In genomic region chr12:50763637-50764115, GRCh38 we compare ENCODE assay signal across 8 cellular contexts. TPM values are rescaled to one million over a fixed set of nuclear protein-coding genes. Genes with fewer than 3 reads are reported as not detected.
DNase-seq lines count a peak whose midpoint lies in the region; ATAC-seq and TF ChIP-seq lines count a peak whose summit lies in the region.

Gene ATF1, plus strand, starts transcription at chr12:50764101. Its CDS starts 16,045 bp downstream, at chr12:50780146.

- H3K36me3 Mint-ChIP-seq in type B pancreatic cell: peaks cover 10% of the 10 kb centered on the region

- peaks cover 4% of the 10 kb centered on the region for H3K9me3 Mint-ChIP-seq in type B pancreatic cell

- DNase-seq in GM12864 (ENCODE audit: low read depth): peak; percentile 76
- peak; percentile 77 for DNase-seq in NCI-H1105 treated with DMSO at 0.1 percent for 48 hours (lab: John Stamatoyannopoulos, UW)
- DNase-seq in SW480 (ENCODE audit: low spot score): peak; percentile 92
- peak; percentile 89 to 95 (median 93) for DNase-seq in heart left ventricle
- peak; percentile 85 to 99 (median 90) for DNase-seq in posterior cingulate gyrus
- DNase-seq in type B pancreatic cell (ENCODE audit: extremely low spot score, unreplicated experiment): peak; percentile 91

- H3K4me3 ChIP-seq in GM12864 (ENCODE audit: low read depth, low read length) (peak within 1 kb of the TSS; percentile 85), heart left ventricle (peak within 1 kb of the TSS; percentile 72 to 100 (median 98))

- no peak for TF ChIP-seq CTCF in GM12864 (IDR thresholded peaks at IDR 0.05; ENCODE audit: low read depth, low read length, missing control alignments)
- no peak for TF ChIP-seq CTCF in heart left ventricle (IDR thresholded peaks at IDR 0.05)
- TF ChIP-seq CTCF in type B pancreatic cell (conservative IDR thresholded peaks at IDR 0.05): no peak

- H3K36me3 ChIP-seq in heart left ventricle: no peaks in the 10 kb centered on the region

- no peaks in the 10 kb centered on the region for H3K27me3 ChIP-seq in heart left ventricle

- H3K27ac Mint-ChIP-seq in type B pancreatic cell: peak within 1 kb of the TSS; percentile 99

- H3K9me3 ChIP-seq in heart left ventricle: no peaks in the 10 kb centered on the region

- ATAC-seq in HG02610 (IDR thresholded peaks at IDR 0.05; ENCODE audit: unreplicated experiment) (peak; percentile 75), heart left ventricle (peak; percentile 93 to 96 (median 95))

- H3K4me1 ChIP-seq in heart left ventricle: peaks cover 3 to 47% (median 16%) of the 10 kb centered on the region in 12 donors

- H3K27me3 Mint-ChIP-seq in type B pancreatic cell: no peaks in the 10 kb centered on the region

- peak within 1 kb of the TSS; percentile 98 for H3K4me3 Mint-ChIP-seq in type B pancreatic cell

- peak within 1 kb of the TSS; percentile 83 for H3K27ac ChIP-seq in adipose tissue (ENCODE audit: low read depth, low read length)
- H3K27ac ChIP-seq in heart left ventricle: peak within 1 kb of the TSS; percentile 95 to 99 (median 98)

- 0 to 1% (median 0%) methylated on average over 31 to 41 of the region's 41 CpGs for whole genome bisulfite sequencing in adipose tissue, 3 donors
- WGBS in heart left ventricle, 4 donors: 0 to 1% (median 0%) methylated on average over 30 to 41 of the region's 41 CpGs

- intact Hi-C loops in heart left ventricle (cut with DNase I): loop anchor here in 3 of 10 donors (2.0 to 10.0 kb wide), 4 partner anchors 159 to 223 kb away; a partner anchor contains a TSS
- intact Hi-C loops in posterior cingulate gyrus (cut with DNase I): loop anchor here (2.0 to 10.0 kb wide), 2 partner anchors 223 to 259 kb away; partner anchors contain the start of gene DIP2B

- H3K4me1 Mint-ChIP-seq in type B pancreatic cell (ENCODE audit: unreplicated experiment): peaks cover 27% of the 10 kb centered on the region

- peak in 1 of 2 donors; percentile 64 for TF ChIP-seq POLR2A in heart left ventricle (IDR thresholded peaks at IDR 0.05)

RNA-seq across cellular contexts. Expression of gene ATF1, which starts in this region (rescaled TPM):
- polyA plus RNA-seq in adipose tissue (10 to 100 TPM in 2 of 3 donors, 1 to 10 TPM in 1; 6.2 to 18.7 (median 12.9) TPM), heart left ventricle (10 to 100 TPM in 1 of 2 donors, 1 to 10 TPM in 1; 3.5 to 12.5 TPM)
- total RNA-seq in heart left ventricle (10 to 100 TPM in 8 of 9 donors, 1 to 10 TPM in 1; 9.7 to 27.4 (median 22.3) TPM), type B pancreatic cell (ENCODE audit: low replicate concordance) (32.9 and 34.4 TPM in 2 replicates)

Comparison
In these comparisons a context has a peak if more than half of its experiments do, and no peak if none do; other contexts are left out.
1. Peak in every context shown above with its lines: DNase-seq, ATAC-seq, H3K4me3 ChIP-seq and H3K27ac ChIP-seq.